Comparison of ENCODE assay signal across 19 cellular contexts in the genomic region with DNA sequence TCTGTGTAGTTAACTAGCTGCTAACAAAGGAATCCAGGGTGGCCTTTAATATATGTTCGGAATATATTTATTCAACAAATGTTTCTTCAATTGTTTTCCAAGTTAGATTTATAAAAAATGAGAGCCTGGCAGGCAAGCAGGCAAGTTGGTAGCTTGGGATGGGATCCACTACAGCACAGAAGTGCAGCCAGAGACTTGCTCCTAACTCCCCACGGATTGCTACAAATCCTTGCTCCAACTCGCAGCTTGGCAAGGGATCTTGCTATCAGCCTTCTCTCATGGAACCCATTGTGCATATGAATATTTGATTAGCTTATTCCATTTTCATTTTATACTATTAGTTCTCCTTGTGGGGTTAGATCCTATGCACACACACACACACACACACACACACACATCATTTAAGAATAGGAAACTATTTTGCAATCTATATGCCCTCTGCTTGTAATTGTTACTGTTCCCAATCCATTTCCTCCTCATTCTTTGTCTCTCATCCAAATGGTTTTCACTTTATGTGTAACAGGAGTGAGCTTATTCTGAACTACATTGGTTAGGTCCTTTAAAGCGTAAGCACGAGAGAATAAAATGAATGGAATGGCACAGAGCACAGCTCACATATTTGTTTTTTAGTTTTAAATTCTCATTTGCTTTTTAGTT.
"Had no signal": no experiment of that assay in that cellular context is flagged by ENCODE, and none has a peak within 500 bp of the region (broad histone marks: within the 10 kb centered on the region; RNA-seq: fewer than 3 reads in every experiment).

No MANE protein-coding gene starts in this region.

- ATAC-seq: foreskin keratinocyte; left colon; naive thymus-derived CD4-positive, alpha-beta T cell; psoas muscle; right lobe of liver; stimulated activated effector memory CD8-positive, alpha-beta T cell treated with anti-CD3 and anti-CD28 coated beads, Interleukin-12 subunit alpha, Interleukin-12 subunit beta, amount 100 ng/mL, for 72 hours; stimulated activated naive CD8-positive, alpha-beta T cell treated with anti-CD3 and anti-CD28 coated beads, Interleukin-15, Interleukin-2, amounts not matched to agents 100 U/mL and 50 U/mL, for 24 hours had no signal

- H3K4me3 ChIP-seq: colonic mucosa, hepatocyte, psoas muscle, right lobe of liver, testis, transverse colon had no signal

- H3K27ac ChIP-seq: colonic mucosa, foreskin keratinocyte, hepatocyte, psoas muscle, right lobe of liver, testis, transverse colon had no signal

- H3K27me3 ChIP-seq: colonic mucosa, foreskin keratinocyte, hepatocyte, right lobe of liver, testis, transverse colon had no signal

- H3K36me3 ChIP-seq: colonic mucosa, right lobe of liver, transverse colon had no signal

- DNase-seq: cerebellar nuclear complex; colonic mucosa; dermis blood vessel endothelial cell; foreskin keratinocyte; head of caudate nucleus; left colon; mammary epithelial cell; naive thymus-derived CD4-positive, alpha-beta T cell; nephron progenitor cell; psoas muscle; retina; right lobe of liver; stimulated activated CD4-positive, alpha-beta T cell treated with anti-CD3 and anti-CD28 coated beads, Interleukin-4, amount 100 ng/mL, for 1 hour; stimulated activated CD8-positive, alpha-beta memory T cell treated with anti-CD3 and anti-CD28 coated beads, Interleukin-4, amount 100 ng/mL, for 48 hours; stimulated activated naive CD8-positive, alpha-beta T cell treated with anti-CD3 and anti-CD28 coated beads, Interleukin-15, Interleukin-2, amounts not matched to agents 100 U/mL and 50 U/mL, for 24 hours; testis; transverse colon had no signal

- H3K9me3 ChIP-seq: colonic mucosa, psoas muscle, right lobe of liver, testis, transverse colon had no signal

- H3K4me1 ChIP-seq: colonic mucosa, foreskin keratinocyte, testis had no signal
